ENCODE assay signal across 1 cellular context in genomic region chr20:62659488-62659887, GRCh38.
TF ChIP-seq lines count a peak whose summit lies in the region.

No MANE protein-coding gene starts in this region.

TF ChIP-seq in HepG2, 621 proteins besides CTCF, POLR2A, EP300 and RAD21 (continued from another document):
- TF ChIP-seq ELK4 (CRISPR knock-in tag; IDR thresholded peaks at IDR 0.05; ENCODE audit: borderline replicate concordance) (no peak), CENPBD1 (CRISPR knock-in tag; IDR thresholded peaks at IDR 0.05; ENCODE audit: borderline replicate concordance, low read depth) (no peak), PAWR (CRISPR knock-in tag; IDR thresholded peaks at IDR 0.05; ENCODE audit: borderline replicate concordance) (no peak)
